8 cellular contexts compared by ENCODE assay signal in genomic region chr16:31072540-31073072, GRCh38. TPM values are rescaled to one million over a fixed set of nuclear protein-coding genes. Genes with fewer than 3 reads are reported as not detected.
DNase-seq lines count a peak whose midpoint lies in the region; ATAC-seq and TF ChIP-seq lines count a peak whose summit lies in the region.

No MANE protein-coding gene starts in this region.

- H3K27me3 ChIP-seq in mammary epithelial cell (ENCODE audit: insufficient read depth, low read length), result no peaks in the 10 kb centered on the region
- H3K27me3 ChIP-seq in liver (ENCODE audit: control insufficient read depth in 4 of 4, insufficient read depth in 4 of 4, low read length in 3 of 4), result no peaks in the 10 kb centered on the region

- TSS peak; percentile 10 for BruUV-seq in mammary epithelial cell (replicated peaks; lab: Mats Ljungman, UMichigan)

- peak overlapping the region; percentile 61 for H3K4me3 ChIP-seq in GM12875 (ENCODE audit: low read depth, low read length)
- peak overlapping the region; percentile 75 to 100 (median 98) for H3K4me3 ChIP-seq in mammary epithelial cell (replicated peaks in 1 of 3; ENCODE audit: insufficient read depth in 1 of 3, low read depth in 2 of 3, low read length in 3 of 3)
- H3K4me3 ChIP-seq in liver (ENCODE audit: low read depth in 1 of 3, low read length in 3 of 3), result peak overlapping the region; percentile 94 to 100 (median 100)

- TF ChIP-seq CTCF in GM12875 (IDR thresholded peaks at IDR 0.05; ENCODE audit: borderline replicate concordance, insufficient read depth, low read depth, low read length), result no peak
- TF ChIP-seq CTCF in mammary epithelial cell (conservative IDR thresholded peaks at IDR 0.05 in 1 of 2, IDR thresholded peaks at IDR 0.05 in 1 of 2; ENCODE audit: extremely low read depth in 1 of 2, insufficient read depth in 1 of 2, low read depth in 1 of 2, low read length in 2 of 2), result no peak
- no peak for TF ChIP-seq CTCF in liver (IDR thresholded peaks at IDR 0.05; ENCODE audit: low read depth, low read length, missing input control)

- ATAC-seq in GM19395 (IDR thresholded peaks at IDR 0.05; ENCODE audit: unreplicated experiment), result no peak

- H3K36me3 ChIP-seq in mammary epithelial cell (ENCODE audit: insufficient read depth, low read length), result peaks cover 2% of the 10 kb centered on the region
- peaks cover 4 to 11% (median 7%) of the 10 kb centered on the region in 4 donors for H3K36me3 ChIP-seq in liver (ENCODE audit: control insufficient read depth in 4 of 4, insufficient read depth in 3 of 4, low read depth in 1 of 4, low read length in 3 of 4)

- H3K27ac ChIP-seq in mammary epithelial cell (ENCODE audit: insufficient read depth, low read depth, low read length), result peak overlapping the region; percentile 72
- peak overlapping the region; percentile 97 to 98 for H3K27ac ChIP-seq in liver (ENCODE audit: low read depth in 1 of 2, low read length in 2 of 2)

- dilution Hi-C loops in mammary epithelial cell (cut with HindIII; ENCODE audit: low sequenced_read_pairs), result loop anchor here (5.0 to 10.0 kb wide), 8 partner anchors 35 to 382 kb away; partner anchors contain the start of genes ARMC5, FUS and ORAI3

- intact Hi-C loops in mammary epithelial cell (cut with micrococcal nuclease), result loop anchor here (1.0 to 2.0 kb wide), 2 partner anchors 20 to 74 kb away; no protein-coding TSS in a partner anchor

- H4K20me1 ChIP-seq in mammary epithelial cell (ENCODE audit: insufficient read depth, low read length), result no peaks in the 10 kb centered on the region

- H3K4me1 ChIP-seq in mammary epithelial cell (ENCODE audit: insufficient read depth, low read length), result peaks cover 14% of the 10 kb centered on the region
- peaks cover 0 to 26% (median 19%) of the 10 kb centered on the region in 4 donors for H3K4me1 ChIP-seq in liver (ENCODE audit: control insufficient read depth in 4 of 4, insufficient read depth in 4 of 4, low read length in 3 of 4)

- CTCF ChIA-PET in mammary epithelial cell (lab: Charles Lee; ENCODE audit: low non-redundant PET), result no interaction called here

- H2AFZ ChIP-seq in mammary epithelial cell (ENCODE audit: low read depth, low read length), result peak overlapping the region; percentile 88

- DNase-seq in ACHN, result peak; percentile 35
- DNase-seq in NOMO-1 treated with dmso at 0.1 percent for 144 hours (lab: John Stamatoyannopoulos, UW; ENCODE audit: unreplicated experiment), result peak; percentile 44
- peak; percentile 41 for DNase-seq in mammary epithelial cell
- DNase-seq in stromal cell of bone marrow (ENCODE audit: low read depth), result peak; percentile 19
- no peak for DNase-seq in CD1c-positive myeloid dendritic cell (ENCODE audit: extremely low spot score)

- peak overlapping the region; percentile 85 for H3K9ac ChIP-seq in mammary epithelial cell (ENCODE audit: insufficient read depth, low read length)
- peak overlapping the region; percentile 21 to 87 for H3K9ac ChIP-seq in liver (ENCODE audit: low read depth in 1 of 2, low read length in 2 of 2)

- TF ChIP-seq RAD21 in liver (IDR thresholded peaks at IDR 0.05), result no peak

- in situ Hi-C loops in ACHN (cut with HindIII; ENCODE audit: low pct_ligation_motif_present, low pct_unique_long_range_greater_than_20kb, low sequenced_read_pairs) (no loop called here), mammary epithelial cell (cut with MboI; ENCODE audit: low sequenced_read_pairs in 2 of 2) (loop anchor here (10.0 kb wide), 1 partner anchor 78 kb away; no protein-coding TSS in a partner anchor)

- WGBS in mammary epithelial cell (ENCODE audit: low coverage, missing lambda C conversion rate), result 4% methylated on average over 20 of the region's 20 CpGs
- WGBS in liver, result 8% methylated on average over 20 of the region's 20 CpGs

- H3K9me3 ChIP-seq in mammary epithelial cell (replicated peaks; ENCODE audit: insufficient read depth, low read length), result no peaks in the 10 kb centered on the region
- H3K9me3 ChIP-seq in liver (ENCODE audit: control insufficient read depth in 4 of 4, low read length in 3 of 4), result no peaks in the 10 kb centered on the region

- H3K4me2 ChIP-seq in mammary epithelial cell (ENCODE audit: insufficient read depth, low read depth, low read length), result peak overlapping the region; percentile 88

- peaks cover 79% of the 10 kb centered on the region for H3K79me2 ChIP-seq in mammary epithelial cell (ENCODE audit: insufficient read depth, low read length)

TF ChIP-seq in liver, 16 proteins besides CTCF, POLR2A, EP300 and RAD21:
- TF ChIP-seq RXRA (IDR thresholded peaks at IDR 0.05) (no peak), FOXA2 (IDR thresholded peaks at IDR 0.05) (no peak), SP1 (IDR thresholded peaks at IDR 0.05) (no peak), NR2F2 (IDR thresholded peaks at IDR 0.05) (no peak), JUND (IDR thresholded peaks at IDR 0.05) (no peak)
TF ChIP-seq in liver: peak in this region for 0.

RNA-seq across cellular contexts. Expression of gene ZNF668, which starts 1.4 kb away (rescaled TPM):
- total RNA-seq in mammary epithelial cell, result 10 to 100 TPM; 13.2 to 14.7 TPM
- 7.2 TPM for polyA plus RNA-seq in mammary epithelial cell
- 2.7 TPM for polyA minus RNA-seq in mammary epithelial cell
- 1 to 10 TPM; 4.4 to 4.8 TPM for total RNA-seq in liver
- polyA plus RNA-seq in liver, result 1 to 10 TPM in 1 of 2 donors, under 1 TPM in 1; 0.92 to 3.3 TPM

RNA-seq across cellular contexts. Expression of gene ZNF646, which starts 1.6 kb away (rescaled TPM):
- 10 to 100 TPM; 15.4 to 15.5 TPM for total RNA-seq in mammary epithelial cell
- 3.4 TPM for polyA plus RNA-seq in mammary epithelial cell
- 15.7 TPM for polyA minus RNA-seq in mammary epithelial cell
- total RNA-seq in liver, result 1 to 10 TPM; 5.4 to 9.6 TPM
- 1 to 10 TPM in 1 of 2 donors, under 1 TPM in 1; 0.89 to 2.7 TPM for polyA plus RNA-seq in liver

RNA-seq across cellular contexts. Expression of gene PRSS53, which starts 16.1 kb away (rescaled TPM):
- total RNA-seq in mammary epithelial cell (1 to 10 TPM; 1.7 to 2.6 TPM), liver (10 to 100 TPM in 1 of 2 donors, under 1 TPM in 1; 0.51 to 14.5 TPM)
- polyA plus RNA-seq in mammary epithelial cell (1.6 TPM), liver (1 to 10 TPM; 1.6 to 4.4 TPM)
- polyA minus RNA-seq in mammary epithelial cell, result 2.1 TPM

RNA-seq across cellular contexts. Expression of gene VKORC1, which starts 22.0 kb away (rescaled TPM):
- 10 to 100 TPM; 45.7 to 65.0 TPM for total RNA-seq in mammary epithelial cell
- 210 TPM for polyA plus RNA-seq in mammary epithelial cell
- polyA minus RNA-seq in mammary epithelial cell, result 62.7 TPM
- 100 to 1,000 TPM in 1 of 2 donors, 10 to 100 TPM in 1; 29.9 to 166 TPM for total RNA-seq in liver
- 100 to 1,000 TPM; 360 to 519 TPM for polyA plus RNA-seq in liver

RNA-seq across cellular contexts. Expression of gene BCKDK, which starts 35.6 kb away (rescaled TPM):
- 10 to 100 TPM; 26.3 to 47.8 TPM for total RNA-seq in mammary epithelial cell
- 52.1 TPM for polyA plus RNA-seq in mammary epithelial cell
- polyA minus RNA-seq in mammary epithelial cell, result 48.5 TPM
- total RNA-seq in liver, result 10 to 100 TPM; 10.0 to 29.5 TPM
- polyA plus RNA-seq in liver, result 10 to 100 TPM; 40.2 to 41.6 TPM
